In the genomic region with DNA sequence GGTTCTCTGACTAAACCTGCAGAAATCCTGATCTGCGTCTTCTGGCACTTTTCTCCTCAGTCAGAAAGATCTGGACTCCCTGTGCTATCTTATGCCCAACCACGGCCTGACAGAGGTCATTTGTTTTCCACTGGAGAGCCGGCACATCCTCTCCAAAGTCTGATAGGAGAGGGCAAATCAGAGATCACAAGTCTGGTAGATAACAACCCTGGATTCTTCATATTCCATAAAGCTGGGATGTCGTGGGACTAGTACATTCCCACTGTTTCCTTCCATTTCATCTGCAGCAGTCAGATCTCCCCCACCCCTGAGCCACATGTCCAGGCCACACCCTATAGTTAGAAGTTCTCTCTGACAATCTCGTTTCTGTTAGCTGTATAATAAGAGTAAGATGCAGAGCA, we compare ENCODE assay signal across 11 cellular contexts.
DNase-seq lines count a peak whose midpoint lies in the region; ATAC-seq and TF ChIP-seq lines count a peak whose summit lies in the region.
"Had no signal": no experiment of that assay in that cellular context is flagged by ENCODE, and none has a peak within 500 bp of the region (broad histone marks: within the 10 kb centered on the region; RNA-seq: fewer than 3 reads in every experiment).

No MANE protein-coding gene starts in this region.

- H3K79me2 ChIP-seq in OCI-LY7 (ENCODE audit: insufficient read depth, low read depth, low read length): peaks cover 16% of the 10 kb centered on the region; the same call in 1 of the 2 replicates

- ATAC-seq in CD8-positive, alpha-beta T cell: no peak

- H3K4me3 ChIP-seq in CD8-positive, alpha-beta T cell (ENCODE audit: low read depth, low read length): no peak overlapping the region
- H3K4me3 ChIP-seq in OCI-LY7 (ENCODE audit: low read depth, low read length, poor library complexity, severe bottlenecking) (peak overlapping the region; percentile 39), fibroblast of mammary gland (ENCODE audit: control insufficient read depth, low read depth, low read length) (no peak overlapping the region), neutrophil (ENCODE audit: low read depth in 1 of 2, low read length in 1 of 2) (no peak overlapping the region), A673 (ENCODE audit: low read depth, low read length, poor library complexity, severe bottlenecking) (no peak overlapping the region)

- CTCF ChIA-PET in CD8-positive, alpha-beta T cell (lab: Charles Lee): interaction anchor here (0.7 to 4.5 kb wide), 23 partner anchors 9 to 524 kb away, joined by 3 to 138 read pairs (median 6); no protein-coding TSS in a partner anchor
- CTCF ChIA-PET in OCI-LY7 (lab: Charles Lee; ENCODE audit: unreplicated experiment): interaction anchor here (0.8 to 2.9 kb wide), 11 partner anchors 19 to 524 kb away, joined by 3 to 44 read pairs (median 4); no protein-coding TSS in a partner anchor
- CTCF ChIA-PET in A673 (lab: Charles Lee): interaction anchor here (0.8 to 2.2 kb wide), 3 partner anchors 40 to 292 kb away, joined by 4 to 35 read pairs (median 5); no protein-coding TSS in a partner anchor

- intact Hi-C loops in CD8-positive, alpha-beta T cell (cut with DNase I, micrococcal nuclease): loop anchor here (5.0 kb wide), 2 partner anchors 109 to 204 kb away; no protein-coding TSS in a partner anchor
- intact Hi-C loops in OCI-LY7 (cut with micrococcal nuclease; ENCODE audit: unreplicated experiment): loop anchor here (1.0 to 2.0 kb wide), 3 partner anchors 136 to 158 kb away; no protein-coding TSS in a partner anchor
- intact Hi-C loops in A673 (cut with micrococcal nuclease; ENCODE audit: unreplicated experiment): loop anchor here (10.0 kb wide), 1 partner anchor 166 kb away; no protein-coding TSS in a partner anchor

- H3K27ac Mint-ChIP-seq in CD8-positive, alpha-beta T cell: peak overlapping the region; percentile 34

- peaks cover 43% of the 10 kb centered on the region for H3K36me3 Mint-ChIP-seq in CD8-positive, alpha-beta T cell

- peaks cover 51% of the 10 kb centered on the region for H3K4me1 Mint-ChIP-seq in CD8-positive, alpha-beta T cell (ENCODE audit: low read depth)

- BruUV-seq in OCI-LY7 (replicated peaks; lab: Mats Ljungman, UMichigan): no TSS peak
- BruUV-seq in A673 (replicated peaks; lab: Mats Ljungman, UMichigan): no TSS peak

- H2AFZ ChIP-seq in OCI-LY7 (ENCODE audit: low read length): no peak overlapping the region; the same call in 1 of the 2 replicates

- H3K9me2 ChIP-seq in OCI-LY7 (ENCODE audit: insufficient read depth, low read length): no peaks in the 10 kb centered on the region

- no peak overlapping the region for H3K4me3 Mint-ChIP-seq in CD8-positive, alpha-beta T cell

- no peak for DNase-seq in CD8-positive, alpha-beta T cell
- DNase-seq in OCI-LY7 (ENCODE audit: low spot score) (peak; percentile 38), fibroblast of mammary gland (ENCODE audit: low read depth) (peak; percentile 50), A673 (ENCODE audit: low spot score) (no peak), RKO (ENCODE audit: low spot score) (no peak), T-helper 1 cell (no peak), inferior parietal cortex (ENCODE audit: extremely low spot score) (no peak)
- DNase-seq: activated T-cell treated with anti-CD3 and anti-CD28 coated beads for 4 hours; stimulated activated CD4-positive, alpha-beta T cell treated with anti-CD3 and anti-CD28 coated beads, Interleukin-15, amount 100 ng/mL, for 24 hours had no signal

- TF ChIP-seq CTCF in CD8-positive, alpha-beta T cell (IDR thresholded peaks at IDR 0.05): no peak
- no peak for TF ChIP-seq CTCF in OCI-LY7 (conservative IDR thresholded peaks at IDR 0.05; ENCODE audit: low read length)
- no peak for TF ChIP-seq CTCF in fibroblast of mammary gland (conservative IDR thresholded peaks at IDR 0.05; ENCODE audit: control insufficient read depth, insufficient read depth, low read depth, low read length)
- TF ChIP-seq CTCF in neutrophil (IDR thresholded peaks at IDR 0.05): no peak
- TF ChIP-seq CTCF in A673 (conservative IDR thresholded peaks at IDR 0.05; ENCODE audit: low read depth, low read length): no peak

- H3K27me3 Mint-ChIP-seq in CD8-positive, alpha-beta T cell (ENCODE audit: low read depth): no peaks in the 10 kb centered on the region
- H3K27me3 Mint-ChIP-seq: central memory CD8-positive, alpha-beta T cell had no signal

- no peaks in the 10 kb centered on the region for H3K9me3 ChIP-seq in CD8-positive, alpha-beta T cell (ENCODE audit: low read length)
- no peaks in the 10 kb centered on the region for H3K9me3 ChIP-seq in OCI-LY7 (ENCODE audit: low read length)
- H3K9me3 ChIP-seq in neutrophil: no peaks in the 10 kb centered on the region
- H3K9me3 ChIP-seq in A673 (ENCODE audit: low read depth, low read length, poor library complexity, severe bottlenecking): no peaks in the 10 kb centered on the region

- H3K9me3 Mint-ChIP-seq in CD8-positive, alpha-beta T cell: no peaks in the 10 kb centered on the region
- H3K9me3 Mint-ChIP-seq: central memory CD8-positive, alpha-beta T cell had no signal

- POLR2A ChIA-PET in CD8-positive, alpha-beta T cell (lab: Charles Lee): interaction anchor here (0.6 to 1.9 kb wide), 5 partner anchors 205 to 1368 kb away, joined by 3 to 11 read pairs (median 3); no protein-coding TSS in a partner anchor
- POLR2A ChIA-PET in OCI-LY7 (lab: Charles Lee): interaction anchor here (0.9 to 3.9 kb wide), 27 partner anchors 9 to 327 kb away, joined by 3 to 26 read pairs (median 5); no protein-coding TSS in a partner anchor
- POLR2A ChIA-PET in A673 (lab: Charles Lee; ENCODE audit: low non-redundant PET): no interaction called here

- no peaks in the 10 kb centered on the region for H3K27me3 ChIP-seq in CD8-positive, alpha-beta T cell (ENCODE audit: insufficient read depth, low read length)
- H3K27me3 ChIP-seq in neutrophil (no peaks in the 10 kb centered on the region), A673 (replicated peaks; ENCODE audit: insufficient read depth, low read depth, low read length, poor library complexity) (no peaks in the 10 kb centered on the region)

- H3K36me3 ChIP-seq in CD8-positive, alpha-beta T cell (ENCODE audit: insufficient read depth, low read length): no peaks in the 10 kb centered on the region
- H3K36me3 ChIP-seq in OCI-LY7 (ENCODE audit: insufficient read depth, low read length) (peaks cover 50% of the 10 kb centered on the region), neutrophil (peaks cover 9% of the 10 kb centered on the region), A673 (ENCODE audit: insufficient read depth, low read length, poor library complexity, severe bottlenecking) (no peaks in the 10 kb centered on the region)

- H4K20me1 ChIP-seq in OCI-LY7 (ENCODE audit: insufficient read depth, low read length): no peaks in the 10 kb centered on the region

- peaks cover 6% of the 10 kb centered on the region for H3K4me1 ChIP-seq in CD8-positive, alpha-beta T cell (ENCODE audit: insufficient read depth, low read length)
- H3K4me1 ChIP-seq in OCI-LY7 (ENCODE audit: insufficient read depth, low read length, poor library complexity, severe bottlenecking) (peaks cover 81% of the 10 kb centered on the region), neutrophil (ENCODE audit: control insufficient read depth in 1 of 2, insufficient read depth in 1 of 2, low read depth in 1 of 2, low read length in 1 of 2) (peaks cover 60 to 63% of the 10 kb centered on the region in 2 experiments), A673 (ENCODE audit: insufficient read depth, low read length, poor library complexity, severe bottlenecking) (no peaks in the 10 kb centered on the region)

- no peak overlapping the region for H3K27ac ChIP-seq in CD8-positive, alpha-beta T cell (ENCODE audit: low read depth, low read length)
- H3K27ac ChIP-seq in OCI-LY7 (ENCODE audit: low read depth, low read length, poor library complexity, severe bottlenecking) (peak overlapping the region; percentile 99), neutrophil (peak overlapping the region; percentile 58), A673 (ENCODE audit: low read depth, low read length, poor library complexity, severe bottlenecking) (no peak overlapping the region)

- H3K4me2 ChIP-seq in OCI-LY7 (ENCODE audit: low read length): peak overlapping the region; percentile 81

Comparison
In these comparisons a context has a peak if more than half of its experiments do, and no peak if none do; other contexts are left out.
1. DNase-seq: peak in OCI-LY7 (single experiment) and fibroblast of mammary gland (single experiment); none in CD8-positive, alpha-beta T cell (0 of 7), A673 (single experiment), RKO (single experiment), T-helper 1 cell (0 of 5) and inferior parietal cortex (single experiment).
2. H3K27ac ChIP-seq: peak in OCI-LY7 (single experiment) and neutrophil (single experiment); none in CD8-positive, alpha-beta T cell (single experiment) and A673 (single experiment).